ENCODE assay signal across 1 cellular context in the genomic region with DNA sequence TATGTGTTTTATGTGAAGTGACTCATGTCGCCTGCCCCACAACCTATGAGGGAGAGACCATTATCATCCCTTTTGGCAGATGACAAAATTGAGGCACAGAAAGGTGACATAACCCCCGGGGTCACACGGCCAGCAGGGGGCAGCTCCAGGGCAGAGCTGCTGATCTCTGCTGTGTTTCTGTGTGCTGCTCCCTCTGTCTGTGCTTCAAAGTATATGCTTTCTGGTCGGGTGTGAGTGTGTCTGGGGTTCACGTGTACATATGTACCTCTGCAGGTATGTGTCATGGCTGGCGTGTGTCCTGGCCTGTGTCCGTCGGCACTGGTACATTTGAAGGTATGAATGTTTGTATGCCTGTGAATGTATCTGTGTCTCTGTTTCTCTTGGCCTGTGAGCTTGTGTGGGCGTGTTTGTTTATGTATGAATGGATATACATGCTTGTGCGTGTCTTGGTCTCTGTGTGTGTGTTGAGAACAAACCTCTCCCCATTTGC.
TF ChIP-seq lines count a peak whose summit lies in the region.

No MANE protein-coding gene starts in this region.

TF ChIP-seq in WTC11, 78 proteins besides CTCF, POLR2A, EP300 and RAD21 (continued from another document):
- TF ChIP-seq, protein P1, sequence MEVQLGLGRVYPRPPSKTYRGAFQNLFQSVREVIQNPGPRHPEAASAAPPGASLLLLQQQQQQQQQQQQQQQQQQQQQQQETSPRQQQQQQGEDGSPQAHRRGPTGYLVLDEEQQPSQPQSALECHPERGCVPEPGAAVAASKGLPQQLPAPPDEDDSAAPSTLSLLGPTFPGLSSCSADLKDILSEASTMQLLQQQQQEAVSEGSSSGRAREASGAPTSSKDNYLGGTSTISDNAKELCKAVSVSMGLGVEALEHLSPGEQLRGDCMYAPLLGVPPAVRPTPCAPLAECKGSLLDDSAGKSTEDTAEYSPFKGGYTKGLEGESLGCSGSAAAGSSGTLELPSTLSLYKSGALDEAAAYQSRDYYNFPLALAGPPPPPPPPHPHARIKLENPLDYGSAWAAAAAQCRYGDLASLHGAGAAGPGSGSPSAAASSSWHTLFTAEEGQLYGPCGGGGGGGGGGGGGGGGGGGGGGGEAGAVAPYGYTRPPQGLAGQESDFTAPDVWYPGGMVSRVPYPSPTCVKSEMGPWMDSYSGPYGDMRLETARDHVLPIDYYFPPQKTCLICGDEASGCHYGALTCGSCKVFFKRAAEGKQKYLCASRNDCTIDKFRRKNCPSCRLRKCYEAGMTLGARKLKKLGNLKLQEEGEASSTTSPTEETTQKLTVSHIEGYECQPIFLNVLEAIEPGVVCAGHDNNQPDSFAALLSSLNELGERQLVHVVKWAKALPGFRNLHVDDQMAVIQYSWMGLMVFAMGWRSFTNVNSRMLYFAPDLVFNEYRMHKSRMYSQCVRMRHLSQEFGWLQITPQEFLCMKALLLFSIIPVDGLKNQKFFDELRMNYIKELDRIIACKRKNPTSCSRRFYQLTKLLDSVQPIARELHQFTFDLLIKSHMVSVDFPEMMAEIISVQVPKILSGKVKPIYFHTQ (CRISPR knock-in tag; IDR thresholded peaks at IDR 0.05), result no peak
- TF ChIP-seq ZNF121 (CRISPR knock-in tag; IDR thresholded peaks at IDR 0.05) (no peak), SOX15 (CRISPR knock-in tag; IDR thresholded peaks at IDR 0.05) (no peak), IRF2 (CRISPR knock-in tag; IDR thresholded peaks at IDR 0.05; ENCODE audit: borderline replicate concordance, low read depth) (no peak)
- TF ChIP-seq, protein P2, sequence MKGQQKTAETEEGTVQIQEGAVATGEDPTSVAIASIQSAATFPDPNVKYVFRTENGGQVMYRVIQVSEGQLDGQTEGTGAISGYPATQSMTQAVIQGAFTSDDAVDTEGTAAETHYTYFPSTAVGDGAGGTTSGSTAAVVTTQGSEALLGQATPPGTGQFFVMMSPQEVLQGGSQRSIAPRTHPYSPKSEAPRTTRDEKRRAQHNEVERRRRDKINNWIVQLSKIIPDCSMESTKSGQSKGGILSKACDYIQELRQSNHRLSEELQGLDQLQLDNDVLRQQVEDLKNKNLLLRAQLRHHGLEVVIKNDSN (CRISPR knock-in tag; IDR thresholded peaks at IDR 0.05), result no peak
- TF ChIP-seq, protein P3, sequence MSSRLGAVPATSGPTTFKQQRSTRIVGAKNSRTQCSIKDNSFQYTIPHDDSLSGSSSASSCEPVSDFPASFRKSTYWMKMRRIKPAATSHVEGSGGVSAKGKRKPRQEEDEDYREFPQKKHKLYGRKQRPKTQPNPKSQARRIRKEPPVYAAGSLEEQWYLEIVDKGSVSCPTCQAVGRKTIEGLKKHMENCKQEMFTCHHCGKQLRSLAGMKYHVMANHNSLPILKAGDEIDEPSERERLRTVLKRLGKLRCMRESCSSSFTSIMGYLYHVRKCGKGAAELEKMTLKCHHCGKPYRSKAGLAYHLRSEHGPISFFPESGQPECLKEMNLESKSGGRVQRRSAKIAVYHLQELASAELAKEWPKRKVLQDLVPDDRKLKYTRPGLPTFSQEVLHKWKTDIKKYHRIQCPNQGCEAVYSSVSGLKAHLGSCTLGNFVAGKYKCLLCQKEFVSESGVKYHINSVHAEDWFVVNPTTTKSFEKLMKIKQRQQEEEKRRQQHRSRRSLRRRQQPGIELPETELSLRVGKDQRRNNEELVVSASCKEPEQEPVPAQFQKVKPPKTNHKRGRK (CRISPR knock-in tag; IDR thresholded peaks at IDR 0.05; ENCODE audit: borderline replicate concordance), result no peak
